Comparison of ENCODE assay signal across 18 cellular contexts in the genomic region with DNA sequence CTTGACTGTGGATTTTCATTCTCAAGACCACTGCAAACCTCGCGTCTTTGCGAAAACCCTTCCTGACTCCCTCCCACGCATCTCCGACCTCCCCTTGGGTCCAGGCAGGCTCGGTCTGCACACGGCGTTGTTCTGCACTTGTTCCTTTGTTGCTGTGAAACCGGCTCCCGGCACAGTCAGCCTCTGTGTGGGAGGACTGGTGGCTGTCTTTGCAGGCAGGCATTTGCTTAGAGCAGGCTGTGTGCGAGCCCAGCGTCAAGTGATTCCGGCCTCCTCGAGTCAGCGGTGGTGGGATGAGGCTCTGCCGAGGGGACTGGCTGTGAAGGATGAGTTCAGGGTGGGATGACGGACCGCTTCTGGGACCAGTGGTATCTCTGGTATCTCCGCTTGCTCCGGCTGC.
A peak's percentile ranks its signal among the peaks of the same experiment; 100 is the strongest.
DNase-seq lines count a peak whose midpoint lies in the region; ATAC-seq and TF ChIP-seq lines count a peak whose summit lies in the region.
"Had no signal": no experiment of that assay in that cellular context is flagged by ENCODE, and none has a peak within 500 bp of the region (broad histone marks: within the 10 kb centered on the region; RNA-seq: fewer than 3 reads in every experiment).

No MANE protein-coding gene starts in this region.

- no CpG with 5 or more reads among the region's 20 CpGs for WGBS in neuronal stem cell (ENCODE audit: extremely low coverage in 2 of 2, insufficient read length in 2 of 2, insufficient replicate concordance in 1 of 2), 2 donors

- no peak overlapping the region for H3K23ac ChIP-seq in neuronal stem cell (ENCODE audit: low read depth, low read length, poor library complexity)

- no peak overlapping the region for H2AFZ ChIP-seq in neuronal stem cell (ENCODE audit: low read length)

- intact Hi-C loops in dorsolateral prefrontal cortex (cut with DNase I): no loop called here

- no peak overlapping the region for H3K4ac ChIP-seq in neuronal stem cell (ENCODE audit: low read length)

- H3K27ac ChIP-seq in dorsolateral prefrontal cortex (peak overlapping the region in 52 of 59 donors; percentile 3 to 83 (median 62)), neuronal stem cell (replicated peaks; ENCODE audit: low read length) (no peak overlapping the region)
- H3K27ac ChIP-seq: C4-2B had no signal

- no peak overlapping the region for H2BK15ac ChIP-seq in neuronal stem cell (ENCODE audit: low read length)

- H4K91ac ChIP-seq in neuronal stem cell (ENCODE audit: low read depth, low read length, poor library complexity): no peak overlapping the region

- H3K14ac ChIP-seq in neuronal stem cell (ENCODE audit: low read length): no peak overlapping the region

- H3K79me1 ChIP-seq in neuronal stem cell (ENCODE audit: low read depth, low read length): no peaks in the 10 kb centered on the region

- H2BK5ac ChIP-seq in neuronal stem cell (ENCODE audit: low read length): no peak overlapping the region

- no peak overlapping the region for H3K9ac ChIP-seq in neuronal stem cell (ENCODE audit: low read depth, low read length, poor library complexity)

- no peak overlapping the region for H4K8ac ChIP-seq in neuronal stem cell (ENCODE audit: low read depth, low read length)

- no peak overlapping the region for H2BK120ac ChIP-seq in neuronal stem cell (ENCODE audit: low read depth, low read length)

- peak overlapping the region; percentile 44 for H3K18ac ChIP-seq in neuronal stem cell (ENCODE audit: low read length)

- no peak overlapping the region for H3K4me2 ChIP-seq in neuronal stem cell (ENCODE audit: insufficient read depth, low read length, poor library complexity, severe bottlenecking)

- peaks cover 6 to 17% of the 10 kb centered on the region in 2 donors for H3K4me1 ChIP-seq in neuronal stem cell (ENCODE audit: control insufficient read depth in 2 of 2, insufficient read depth in 1 of 2, low read depth in 1 of 2, low read length in 2 of 2)

- H3K27me3 ChIP-seq in dorsolateral prefrontal cortex (no peaks in the 10 kb centered on the region), neuronal stem cell (ENCODE audit: control insufficient read depth in 3 of 3, insufficient read depth in 3 of 3, low read depth in 1 of 3, low read length in 3 of 3) (peaks cover 0 to 2% (median 0%) of the 10 kb centered on the region in 3 experiments)

- H3K4me3 ChIP-seq in dorsolateral prefrontal cortex (peak overlapping the region in 57 of 59 donors; percentile 3 to 62 (median 44)), neuronal stem cell (ENCODE audit: low read length in 2 of 2) (no peak overlapping the region)
- H3K4me3 ChIP-seq: K562 had no signal

- H2AK5ac ChIP-seq in neuronal stem cell (ENCODE audit: low read depth, low read length): no peak overlapping the region

- H2BK12ac ChIP-seq in neuronal stem cell (ENCODE audit: low read length): no peak overlapping the region

- DNase-seq in Ammon's horn (ENCODE audit: low spot score): peak; percentile 80
- peak; percentile 11 to 90 (median 75) for DNase-seq in dorsolateral prefrontal cortex
- peak; percentile 83 for DNase-seq in left kidney (ENCODE audit: low read depth, low spot score)
- DNase-seq in neuronal stem cell (ENCODE audit: low spot score): no peak
- no peak for DNase-seq in mesenteric fat pad (ENCODE audit: low spot score)
- DNase-seq in cerebellar cortex (ENCODE audit: low spot score): no peak
- DNase-seq: EL, H9, NCI-H1092, NCI-H1694, NCI-H2107, NCI-H345, NCI-H526 treated with DMSO at 0.1 percent for 48 hours, PC-3 had no signal

- no peaks in the 10 kb centered on the region for H3K9me3 ChIP-seq in neuronal stem cell (replicated peaks in 1 of 2; ENCODE audit: control insufficient read depth in 2 of 2, insufficient read depth in 1 of 2, low read depth in 1 of 2, low read length in 2 of 2)

- no peak for ATAC-seq in HG02884 (IDR thresholded peaks at IDR 0.05; ENCODE audit: unreplicated experiment)
- no peak for ATAC-seq in HG02623 (IDR thresholded peaks at IDR 0.05; ENCODE audit: unreplicated experiment)
- ATAC-seq: K562, PC-3 had no signal

- no peaks in the 10 kb centered on the region for H3K36me3 ChIP-seq in neuronal stem cell (replicated peaks in 1 of 2; ENCODE audit: control insufficient read depth in 2 of 2, insufficient read depth in 2 of 2, low read length in 2 of 2)

- no peak for TF ChIP-seq CTCF in dorsolateral prefrontal cortex (IDR thresholded peaks at IDR 0.05 in 54 of 56, conservative IDR thresholded peaks at IDR 0.05 in 2 of 56; ENCODE audit: low read depth in 1 of 56, partially characterized antibody in 56 of 56)

Comparison
In these comparisons a context has a peak if more than half of its experiments do, and no peak if none do; other contexts are left out.
1. DNase-seq: peak in Ammon's horn (single experiment), dorsolateral prefrontal cortex (10 of 10) and left kidney (single experiment); none in neuronal stem cell (single experiment), mesenteric fat pad (single experiment) and cerebellar cortex (single experiment).
2. H3K4me3 ChIP-seq: peak in dorsolateral prefrontal cortex (57 of 59); none in neuronal stem cell (0 of 2).